In genomic region chr5:171629221-171630005, GRCh38 we compare ENCODE assay signal across 11 cellular contexts.
DNase-seq lines count a peak whose midpoint lies in the region; FAIRE-seq and TF ChIP-seq lines count a peak whose summit lies in the region.
"Had no signal": no experiment of that assay in that cellular context is flagged by ENCODE, and none has a peak within 500 bp of the region (broad histone marks: within the 10 kb centered on the region; RNA-seq: fewer than 3 reads in every experiment).

No MANE protein-coding gene starts in this region.

- no peak overlapping the region for H2AFZ ChIP-seq in H1 (ENCODE audit: low read length)

- no peak overlapping the region for H2BK120ac ChIP-seq in H1 (replicated peaks; ENCODE audit: low read depth, low read length)

- H4K20me1 ChIP-seq in H1 (replicated peaks in 1 of 2; ENCODE audit: control insufficient read depth in 1 of 2, insufficient read depth in 2 of 2, low read length in 2 of 2) = peaks cover 0 to 4% of the 10 kb centered on the region in 2 experiments

- peak overlapping the region in 3 of 4 experiments; percentile 17 to 50 (median 29); a peak in 5 of 8 replicates for H3K4me3 ChIP-seq in H1 (ENCODE audit: extremely low read depth in 1 of 4, insufficient read depth in 2 of 4, low read depth in 3 of 4, low read length in 4 of 4)
- peak overlapping the region; percentile 36 to 56 for H3K4me3 ChIP-seq in neutrophil (ENCODE audit: low read depth in 1 of 2, low read length in 1 of 2)
- H3K4me3 ChIP-seq in esophagus muscularis mucosa = peak overlapping the region in 2 of 4 donors; percentile 17 to 40

- TF ChIP-seq EP300 in H1 (IDR thresholded peaks at IDR 0.05; ENCODE audit: borderline replicate concordance in 1 of 2, low read depth in 2 of 2, low read length in 2 of 2) = no peak
- no peak for TF ChIP-seq EP300 in esophagus muscularis mucosa (IDR thresholded peaks at IDR 0.05)

- TF ChIP-seq POLR2A in H1 (IDR thresholded peaks at IDR 0.05; ENCODE audit: control extremely low read depth in 1 of 2, low read depth in 2 of 2, low read length in 2 of 2) (no peak), esophagus muscularis mucosa (IDR thresholded peaks at IDR 0.05; ENCODE audit: low read depth) (no peak)

- H3K36me3 ChIP-seq in H1 (ENCODE audit: control insufficient read depth in 2 of 4, insufficient read depth in 4 of 4, low read length in 3 of 4) (no peaks in the 10 kb centered on the region), neutrophil (no peaks in the 10 kb centered on the region), esophagus muscularis mucosa (no peaks in the 10 kb centered on the region)

- H3K79me2 ChIP-seq in H1 (ENCODE audit: control insufficient read depth in 1 of 2, insufficient read depth in 2 of 2, low read length in 2 of 2) = no peaks in the 10 kb centered on the region

- H3K9me3 ChIP-seq in H1 (ENCODE audit: insufficient read depth in 2 of 2, low read depth in 1 of 2, low read length in 1 of 2) (peaks cover 0 to 2% of the 10 kb centered on the region in 2 experiments; a peak in 1 of 4 replicates), neutrophil (no peaks in the 10 kb centered on the region), esophagus muscularis mucosa (no peaks in the 10 kb centered on the region)

- DNase-seq in NCI-H69 (lab: John Stamatoyannopoulos, UW) = peak; percentile 48
- DNase-seq in H1 (ENCODE audit: low read depth in 1 of 2, low spot score in 2 of 2) = no peak
- no peak for DNase-seq in NCI-H2107 treated with DMSO at 0.1 percent for 48 hours (lab: John Stamatoyannopoulos, UW; ENCODE audit: unreplicated experiment)
- no peak for DNase-seq in NCI-H1048 (lab: John Stamatoyannopoulos, UW)
- DNase-seq in glomerular visceral epithelial cell (ENCODE audit: extremely low spot score) = no peak
- no peak for DNase-seq in esophagus muscularis mucosa (ENCODE audit: extremely low spot score)
- DNase-seq: activated effector memory CD4-positive, alpha-beta T cell treated with anti-CD3 and anti-CD28 coated beads, Interleukin-2, amount 50 U/mL, for 16 hours; midbrain; NCI-H2081 treated with DMSO at 0.1 percent for 48 hours had no signal

- no peak overlapping the region for H3K14ac ChIP-seq in H1 (ENCODE audit: insufficient read length)

- H2BK12ac ChIP-seq in H1 (ENCODE audit: low read depth, low read length) = 0 out of 2 replicates have a peak overlapping the region, but pooled peaks have one; percentile 19

- TF ChIP-seq RAD21 in H1 (IDR thresholded peaks at IDR 0.05 in 1 of 2, conservative IDR thresholded peaks at IDR 0.05 in 1 of 2; ENCODE audit: low read depth in 2 of 2, low read length in 2 of 2) = peak; percentile 56 to 62

- CTCF ChIA-PET in H1 (lab: Charles Lee; ENCODE audit: partially characterized antibody) = interaction anchor here (0.5 to 3.6 kb wide), 35 partner anchors 10 to 311 kb away, joined by 3 to 23 read pairs (median 4); no protein-coding TSS in a partner anchor

- H3K56ac ChIP-seq in H1 (replicated peaks; ENCODE audit: insufficient read length, low read depth, low read length) = no peak overlapping the region

- intact Hi-C loops in esophagus muscularis mucosa (cut with DNase I) = loop anchor here (5.0 to 10.0 kb wide), 3 partner anchors 218 to 405 kb away; no protein-coding TSS in a partner anchor

- H4K5ac ChIP-seq in H1 (ENCODE audit: insufficient read length, low read depth, low read length) = no peak overlapping the region

- H2BK15ac ChIP-seq in H1 (ENCODE audit: low read length) = no peak overlapping the region; the same call in 1 of the 2 replicates

- no peaks in the 10 kb centered on the region for H3K79me1 ChIP-seq in H1 (ENCODE audit: low read depth, low read length)

- H3K27ac ChIP-seq in H1 (ENCODE audit: low read depth, low read length) (no peak overlapping the region), neutrophil (peak overlapping the region; percentile 17), esophagus muscularis mucosa (replicated peaks in 1 of 4) (no peak overlapping the region)

- H3K4ac ChIP-seq in H1 (replicated peaks; ENCODE audit: insufficient read length, low read depth, low read length) = no peak overlapping the region

- 65% methylated on average over 7 of the region's 11 CpGs; no CpG with 5 or more reads in 1 of the 2 experiments for WGBS in H1 (ENCODE audit: extremely low coverage in 1 of 2, insufficient coverage in 1 of 2, insufficient read length in 1 of 2, insufficient replicate concordance in 2 of 2, low coverage in 1 of 2, low lambda C conversion rate in 2 of 2, missing lambda C conversion rate in 1 of 2), 2 experiments
- WGBS in esophagus muscularis mucosa = 40% methylated on average over 11 of the region's 11 CpGs

- no peak overlapping the region for H2BK5ac ChIP-seq in H1 (ENCODE audit: low read depth, low read length)

- H3K4me2 ChIP-seq in H1 (ENCODE audit: insufficient read depth in 1 of 2, low read depth in 2 of 2, low read length in 2 of 2) = peak overlapping the region; percentile 37 to 65

- no peak overlapping the region for H3K23ac ChIP-seq in H1 (ENCODE audit: insufficient read length)

- H3K27me3 ChIP-seq in H1 (replicated peaks in 1 of 4; ENCODE audit: control insufficient read depth in 3 of 4, extremely low read depth in 1 of 4, insufficient read depth in 3 of 4, low read length in 3 of 4) (peaks cover 29 to 68% (median 61%) of the 10 kb centered on the region in 4 experiments), neutrophil (no peaks in the 10 kb centered on the region), esophagus muscularis mucosa (peaks cover 0 to 83% (median 8%) of the 10 kb centered on the region in 4 donors)

- 0 out of 2 replicates have a peak overlapping the region, but pooled peaks have one; percentile 35 for H2BK20ac ChIP-seq in H1 (ENCODE audit: low read length)

- no peak overlapping the region for H4K8ac ChIP-seq in H1 (ENCODE audit: extremely low read depth, insufficient read depth, low read length)

- H4K91ac ChIP-seq in H1 (replicated peaks; ENCODE audit: insufficient read length, low read length) = no peak overlapping the region

- no peak overlapping the region for H3K9ac ChIP-seq in H1 (replicated peaks in 1 of 4; ENCODE audit: extremely low read depth in 1 of 4, low read depth in 3 of 4, low read length in 3 of 4)

- H2AK5ac ChIP-seq in H1 (ENCODE audit: low read depth, low read length) = no peak overlapping the region

- H3K4me1 ChIP-seq in H1 (replicated peaks in 1 of 4; ENCODE audit: control insufficient read depth in 3 of 4, insufficient read depth in 4 of 4, low read length in 3 of 4) (peaks cover 0 to 1% (median under 1%) of the 10 kb centered on the region in 4 experiments; a peak in 5 of 7 replicates), neutrophil (ENCODE audit: control insufficient read depth in 1 of 2, insufficient read depth in 1 of 2, low read depth in 1 of 2, low read length in 1 of 2) (peaks cover 45 to 48% of the 10 kb centered on the region in 2 experiments), esophagus muscularis mucosa (peaks cover 6 to 14% (median 10%) of the 10 kb centered on the region in 4 donors)

- POLR2A ChIA-PET in H1 (lab: Charles Lee; ENCODE audit: partially characterized antibody) = interaction anchor here (1.2 kb wide), 1 partner anchor 222 kb away, joined by 3 read pairs; no protein-coding TSS in a partner anchor

- no peak for FAIRE-seq in H1 (lab: Jason Lieb, UNC)

- H3K18ac ChIP-seq in H1 (ENCODE audit: extremely low read depth, low read length) = no peak overlapping the region

- H3K23me2 ChIP-seq in H1 (ENCODE audit: low read depth, low read length) = no peaks in the 10 kb centered on the region

- TF ChIP-seq CTCF in GM12874 (IDR thresholded peaks at IDR 0.05; ENCODE audit: insufficient read depth, low read depth, low read length) (peak; percentile 12; the same call in 1 of the 2 replicates), H1 (IDR thresholded peaks at IDR 0.05; ENCODE audit: control extremely low read depth in 1 of 3, insufficient read depth in 1 of 3, low read depth in 1 of 3, low read length in 3 of 3) (peak; percentile 20 to 42 (median 37)), neutrophil (IDR thresholded peaks at IDR 0.05) (no peak), esophagus muscularis mucosa (IDR thresholded peaks at IDR 0.05) (no peak)

TF ChIP-seq in H1, 55 proteins besides CTCF, POLR2A, EP300 and RAD21:
- TF ChIP-seq TCF12 (IDR thresholded peaks at IDR 0.05; ENCODE audit: low read depth, low read length) = no peak
- TF ChIP-seq RXRA (IDR thresholded peaks at IDR 0.05; ENCODE audit: insufficient read depth, low read depth, low read length) = no peak
- TF ChIP-seq SUZ12 (IDR thresholded peaks at IDR 0.05; ENCODE audit: low read length) = no peak
- TF ChIP-seq KDM1A (IDR thresholded peaks at IDR 0.05; ENCODE audit: borderline replicate concordance, low read length) = peak; percentile 81; the same call in 1 of the 2 replicates
- TF ChIP-seq SIX5 (IDR thresholded peaks at IDR 0.05; ENCODE audit: low read depth, low read length) = no peak

Comparison
In these comparisons a context has a peak if more than half of its experiments do, and no peak if none do; other contexts are left out.
1. CTCF ChIP-seq: peak in GM12874 (single experiment) and H1 (3 of 3); none in neutrophil (single experiment) and esophagus muscularis mucosa (0 of 3).